Comparison of ENCODE assay signal across 1 cellular context in genomic region chr3:37990527-37990926, GRCh38.
TF ChIP-seq lines count a peak whose summit lies in the region.

VILL (plus strand) TSS chr3:37990786; CDS start chr3:37993673, 2,887 bp downstream.

TF ChIP-seq in IMR-90, 13 proteins besides CTCF, POLR2A, EP300 and RAD21 (continued from another document):
- TF ChIP-seq, protein P1, sequence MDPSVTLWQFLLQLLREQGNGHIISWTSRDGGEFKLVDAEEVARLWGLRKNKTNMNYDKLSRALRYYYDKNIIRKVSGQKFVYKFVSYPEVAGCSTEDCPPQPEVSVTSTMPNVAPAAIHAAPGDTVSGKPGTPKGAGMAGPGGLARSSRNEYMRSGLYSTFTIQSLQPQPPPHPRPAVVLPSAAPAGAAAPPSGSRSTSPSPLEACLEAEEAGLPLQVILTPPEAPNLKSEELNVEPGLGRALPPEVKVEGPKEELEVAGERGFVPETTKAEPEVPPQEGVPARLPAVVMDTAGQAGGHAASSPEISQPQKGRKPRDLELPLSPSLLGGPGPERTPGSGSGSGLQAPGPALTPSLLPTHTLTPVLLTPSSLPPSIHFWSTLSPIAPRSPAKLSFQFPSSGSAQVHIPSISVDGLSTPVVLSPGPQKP (IDR thresholded peaks at IDR 0.05; ENCODE audit: borderline replicate concordance, low read depth, low read length) = no peak
- TF ChIP-seq MXI1 (IDR thresholded peaks at IDR 0.05; ENCODE audit: borderline replicate concordance, low read depth, low read length) (no peak), RFX5 (IDR thresholded peaks at IDR 0.05; ENCODE audit: low read depth, low read length) (no peak), NFE2L2 (IDR thresholded peaks at IDR 0.05; ENCODE audit: low read depth, low read length) (no peak), BHLHE40 (IDR thresholded peaks at IDR 0.05; ENCODE audit: low read depth, low read length) (no peak), RCOR1 (IDR thresholded peaks at IDR 0.05; ENCODE audit: insufficient replicate concordance, low read length) (no peak), USF2 (IDR thresholded peaks at IDR 0.05; ENCODE audit: low read depth, low read length) (no peak), MAZ (IDR thresholded peaks at IDR 0.05; ENCODE audit: borderline replicate concordance, low read depth, low read length) (no peak), CEBPB (IDR thresholded peaks at IDR 0.05; ENCODE audit: low read depth, low read length) (no peak)
